Comparison of ENCODE assay signal across 16 cellular contexts in genomic region chr9:76609285-76610008, GRCh38.
"Had no signal": no experiment of that assay in that cellular context is flagged by ENCODE, and none has a peak within 500 bp of the region (broad histone marks: within the 10 kb centered on the region; RNA-seq: fewer than 3 reads in every experiment).

No MANE protein-coding gene starts in this region.

- ATAC-seq: stimulated activated naive CD8-positive, alpha-beta T cell treated with anti-CD3 and anti-CD28 coated beads, Interleukin-15, Interleukin-2, amounts not matched to agents 100 U/mL and 50 U/mL, for 24 hours had no signal

- DNase-seq: activated CD4-positive, alpha-beta T cell treated with anti-CD3 and anti-CD28 coated beads, Interleukin-2, amount 10 ng/mL, durations not matched to agents 7 days and 5 days; activated gamma-delta T cell treated with Interleukin-2 at 50 U/mL for 16 hours; amniotic stem cell; effector CD8-positive, alpha-beta T cell; islet precursor cell; mesendoderm; stimulated activated naive CD8-positive, alpha-beta T cell treated with anti-CD3 and anti-CD28 coated beads, Interleukin-15, Interleukin-2, amounts not matched to agents 100 U/mL and 50 U/mL, for 24 hours had no signal

- H3K4me3 Mint-ChIP-seq: activated CD4-positive, alpha-beta T cell treated with anti-CD3 and anti-CD28 coated beads, Interleukin-2, amount 10 ng/mL, durations not matched to agents 7 days and 5 days; activated naive CD8-positive, alpha-beta T cell; central memory CD8-positive, alpha-beta T cell had no signal

- H3K9me3 Mint-ChIP-seq: activated CD4-positive, alpha-beta T cell treated with anti-CD3 and anti-CD28 coated beads, Interleukin-2, amount 10 ng/mL, durations not matched to agents 7 days and 5 days; central memory CD8-positive, alpha-beta T cell had no signal

- H3K27ac ChIP-seq: pancreas had no signal

- H3K27ac Mint-ChIP-seq: activated CD4-positive, alpha-beta T cell treated with anti-CD3 and anti-CD28 coated beads, Interleukin-2, amount 10 ng/mL, durations not matched to agents 7 days and 5 days; activated naive CD8-positive, alpha-beta T cell had no signal

- H3K36me3 Mint-ChIP-seq: activated naive CD8-positive, alpha-beta T cell; brain had no signal

- H3K27me3 ChIP-seq: left lung, pancreas, transverse colon had no signal

- H3K36me3 ChIP-seq: left lung, pancreas, transverse colon had no signal

- FAIRE-seq: endothelial cell of umbilical vein, frontal cortex, pancreas had no signal

- H3K9me3 ChIP-seq: left lung, pancreas, transverse colon had no signal

- H3K4me3 ChIP-seq: coronary artery, left lung, pancreas, transverse colon had no signal

- H3K27me3 Mint-ChIP-seq: brain; central memory CD8-positive, alpha-beta T cell had no signal

- H3K4me1 Mint-ChIP-seq: activated CD4-positive, alpha-beta T cell treated with anti-CD3 and anti-CD28 coated beads, Interleukin-2, amount 10 ng/mL, durations not matched to agents 7 days and 5 days; central memory CD8-positive, alpha-beta T cell had no signal
